Comparison of ENCODE assay signal across 8 cellular contexts in the genomic region with DNA sequence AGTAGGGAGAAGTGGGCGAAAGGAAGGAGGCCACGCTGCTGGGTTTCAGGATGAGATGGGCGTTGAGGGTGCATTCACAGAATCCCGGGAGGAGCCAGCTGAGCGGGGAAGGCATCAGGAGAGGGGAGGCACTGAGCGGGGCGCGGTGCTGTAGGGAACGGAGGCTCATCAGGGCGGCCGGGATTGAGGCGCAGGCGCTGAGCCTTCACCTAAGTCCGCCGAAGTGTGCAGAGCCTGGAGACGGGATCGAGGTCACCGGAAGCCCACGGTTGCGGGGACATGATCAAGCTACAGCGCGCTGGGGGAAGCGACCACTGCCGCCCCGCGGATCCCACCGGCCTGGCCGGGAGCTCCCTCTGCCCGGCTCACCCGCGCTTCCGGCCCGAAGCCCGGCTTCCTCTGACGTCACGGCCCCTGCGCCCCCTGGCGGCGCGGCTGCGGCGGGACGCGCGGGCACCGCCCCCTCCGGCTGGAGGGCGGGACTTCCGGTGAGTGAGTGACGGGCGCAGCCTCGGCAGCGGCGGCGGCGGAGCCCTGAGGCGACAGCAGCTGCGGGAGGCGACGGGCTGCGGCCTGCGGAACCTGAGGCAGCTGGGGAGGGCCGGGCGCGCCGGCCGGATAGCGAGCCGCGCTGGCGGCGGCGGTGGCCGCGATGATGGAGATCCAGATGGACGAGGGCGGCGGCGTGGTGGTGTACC. TPM values are rescaled to one million over a fixed set of nuclear protein-coding genes. Genes with fewer than 3 reads are reported as not detected.
A peak's percentile ranks its signal among the peaks of the same experiment; 100 is the strongest.
DNase-seq lines count a peak whose midpoint lies in the region; ATAC-seq and TF ChIP-seq lines count a peak whose summit lies in the region.

TSS of gene MAPK8IP3 (plus strand) at position 508 of the 698 bp plus-strand sequence. CDS start at position 653, 145 bp downstream.

- DNase-seq in Caco-2 (peak; percentile 85 to 97), HT1080 (ENCODE audit: low read depth) (peak; percentile 91), NOMO-1 (lab: John Stamatoyannopoulos, UW; ENCODE audit: unreplicated experiment in 2 of 2) (peak; percentile 75 to 90), endodermal cell (peak; percentile 98), mesothelial cell of epicardium (ENCODE audit: low spot score in 2 of 2, unreplicated experiment in 2 of 2) (peak; percentile 95 to 99)
- peak; percentile 92 for DNase-seq in activated CD8-positive, alpha-beta memory T cell treated with anti-CD3 and anti-CD28 coated beads, Interleukin-2, amount 10 ng/mL, durations not matched to agents 7 days and 5 days
- peak; percentile 73 to 89 for DNase-seq in stimulated activated CD8-positive, alpha-beta memory T cell treated with anti-CD3 and anti-CD28 coated beads, Interleukin-15, amount 100 ng/mL, for 4 hours (ENCODE audit: low read depth in 2 of 2)

- 0 to 1% methylated on average over 24 to 79 of the region's 79 CpGs for WGBS in endodermal cell (ENCODE audit: insufficient coverage in 1 of 2, insufficient read length in 1 of 2), 2 experiments

- H3K4me1 Mint-ChIP-seq in Caco-2 (ENCODE audit: low read depth, unreplicated experiment) (peaks cover 8% of the 10 kb centered on the region), endodermal cell (peaks cover 10% of the 10 kb centered on the region), mesothelial cell of epicardium (peaks cover 16% of the 10 kb centered on the region)
- peaks cover 34% of the 10 kb centered on the region for H3K4me1 Mint-ChIP-seq in activated CD8-positive, alpha-beta memory T cell treated with anti-CD3 and anti-CD28 coated beads, Interleukin-2, amount 10 ng/mL, durations not matched to agents 7 days and 5 days

- CTCF ChIA-PET in Caco-2 (lab: Charles Lee) = interaction anchor here (0.6 to 1.7 kb wide), 18 partner anchors 8 to 450 kb away, joined by 3 to 35 read pairs (median 4); partner anchors contain the start of genes JPT2, MSRB1, NUBP2 and SPSB3
- CTCF ChIA-PET in activated CD8-positive, alpha-beta memory T cell treated with anti-CD3 and anti-CD28 coated beads, Interleukin-2, amount 10 ng/mL, durations not matched to agents 7 days and 5 days (lab: Charles Lee) = interaction anchor here (0.6 to 2.8 kb wide), 38 partner anchors 8 to 1419 kb away, joined by 3 to 35 read pairs (median 4); partner anchors contain the start of genes CRAMP1, EME2, FAHD1 and HAGH

- TF ChIP-seq CTCF in Caco-2 (IDR thresholded peaks at IDR 0.05; ENCODE audit: insufficient read depth in 1 of 2, low read depth in 1 of 2, low read length in 1 of 2, severe bottlenecking in 1 of 2, unreplicated experiment in 1 of 2) (peak; percentile 48 to 89), endodermal cell (conservative IDR thresholded peaks at IDR 0.05) (peak; percentile 96), mesothelial cell of epicardium (IDR thresholded peaks at IDR 0.05; ENCODE audit: unreplicated experiment) (peak; percentile 99)

- H3K27ac Mint-ChIP-seq in Caco-2 (ENCODE audit: unreplicated experiment) (peak within 1 kb of the TSS; percentile 98), endodermal cell (peak within 1 kb of the TSS; percentile 96), mesothelial cell of epicardium (peak within 1 kb of the TSS; percentile 98)
- H3K27ac Mint-ChIP-seq in activated CD8-positive, alpha-beta memory T cell treated with anti-CD3 and anti-CD28 coated beads, Interleukin-2, amount 10 ng/mL, durations not matched to agents 7 days and 5 days = peak within 1 kb of the TSS; percentile 99

- peak; percentile 72 for ATAC-seq in GM21360 (IDR thresholded peaks at IDR 0.05; ENCODE audit: unreplicated experiment)
- ATAC-seq in activated CD8-positive, alpha-beta memory T cell treated with anti-CD3 and anti-CD28 coated beads, Interleukin-2, amount 10 ng/mL, durations not matched to agents 7 days and 5 days = peak; percentile 88

- POLR2A ChIA-PET in Caco-2 (lab: Charles Lee) = interaction anchor here (0.6 to 1.9 kb wide), 8 partner anchors 14 to 259 kb away, joined by 3 to 17 read pairs (median 6); partner anchors contain the start of genes EME2, JPT2, MRPS34 and NUBP2

- peak within 1 kb of the TSS; percentile 89 for H3K4me3 Mint-ChIP-seq in Caco-2 (ENCODE audit: unreplicated experiment)
- H3K4me3 Mint-ChIP-seq in activated CD8-positive, alpha-beta memory T cell treated with anti-CD3 and anti-CD28 coated beads, Interleukin-2, amount 10 ng/mL, durations not matched to agents 7 days and 5 days = peak within 1 kb of the TSS; percentile 99
- H3K4me3 Mint-ChIP-seq in endodermal cell = peak within 1 kb of the TSS; percentile 86
- H3K4me3 Mint-ChIP-seq in mesothelial cell of epicardium = peak within 1 kb of the TSS; percentile 91

- H3K4me1 ChIP-seq in Caco-2 (no peaks in the 10 kb centered on the region; the same call in 1 of the 2 replicates), endodermal cell (ENCODE audit: control insufficient read depth, insufficient read depth, low read length) (no peaks in the 10 kb centered on the region)

- intact Hi-C loops in Caco-2 (cut with micrococcal nuclease; ENCODE audit: unreplicated experiment) = loop anchor here (1.0 to 5.0 kb wide), 3 partner anchors 17 to 94 kb away; partner anchors contain the start of genes CRAMP1, IFT140 and JPT2

- H3K27ac ChIP-seq in endodermal cell (ENCODE audit: low read depth, low read length) = peak within 1 kb of the TSS; percentile 86

- H3K36me3 ChIP-seq in Caco-2 (ENCODE audit: control insufficient read depth, insufficient read depth, low read length) = peaks cover 1% of the 10 kb centered on the region
- peaks cover 34% of the 10 kb centered on the region for H3K36me3 ChIP-seq in endodermal cell (ENCODE audit: control insufficient read depth, insufficient read depth, low read length)

- no peaks in the 10 kb centered on the region for H3K27me3 Mint-ChIP-seq in Caco-2 (ENCODE audit: insufficient read depth, unreplicated experiment)
- H3K27me3 Mint-ChIP-seq in activated CD8-positive, alpha-beta memory T cell treated with anti-CD3 and anti-CD28 coated beads, Interleukin-2, amount 10 ng/mL, durations not matched to agents 7 days and 5 days = no peaks in the 10 kb centered on the region
- no peaks in the 10 kb centered on the region for H3K27me3 Mint-ChIP-seq in endodermal cell (ENCODE audit: insufficient read depth)
- H3K27me3 Mint-ChIP-seq in mesothelial cell of epicardium (ENCODE audit: low read depth) = no peaks in the 10 kb centered on the region

- no TSS peak for BruUV-seq in Caco-2 (replicated peaks; lab: Mats Ljungman, UMichigan)

- H3K9me3 Mint-ChIP-seq in Caco-2 (ENCODE audit: unreplicated experiment) = no peaks in the 10 kb centered on the region
- H3K9me3 Mint-ChIP-seq in activated CD8-positive, alpha-beta memory T cell treated with anti-CD3 and anti-CD28 coated beads, Interleukin-2, amount 10 ng/mL, durations not matched to agents 7 days and 5 days (ENCODE audit: low read depth) = no peaks in the 10 kb centered on the region
- no peaks in the 10 kb centered on the region for H3K9me3 Mint-ChIP-seq in endodermal cell
- H3K9me3 Mint-ChIP-seq in mesothelial cell of epicardium = no peaks in the 10 kb centered on the region

- H3K4me3 ChIP-seq in Caco-2 (ENCODE audit: low read depth, low read length) = peak within 1 kb of the TSS; percentile 99
- H3K4me3 ChIP-seq in endodermal cell (ENCODE audit: low read length) = peak within 1 kb of the TSS; percentile 89

- peak within 1 kb of the TSS; percentile 88 for H3K9ac ChIP-seq in endodermal cell (ENCODE audit: extremely low read depth, low read length, poor library complexity, severe bottlenecking)

- H3K9me3 ChIP-seq in Caco-2 (no peaks in the 10 kb centered on the region), endodermal cell (ENCODE audit: control insufficient read depth, low read length) (no peaks in the 10 kb centered on the region)

- peaks cover 62% of the 10 kb centered on the region for H3K36me3 Mint-ChIP-seq in Caco-2 (ENCODE audit: insufficient read depth, unreplicated experiment)
- H3K36me3 Mint-ChIP-seq in activated CD8-positive, alpha-beta memory T cell treated with anti-CD3 and anti-CD28 coated beads, Interleukin-2, amount 10 ng/mL, durations not matched to agents 7 days and 5 days = peaks cover 18% of the 10 kb centered on the region
- peaks cover 27% of the 10 kb centered on the region for H3K36me3 Mint-ChIP-seq in endodermal cell (ENCODE audit: low read depth)
- H3K36me3 Mint-ChIP-seq in mesothelial cell of epicardium = peaks cover 4% of the 10 kb centered on the region

- no peaks in the 10 kb centered on the region for H3K27me3 ChIP-seq in Caco-2 (replicated peaks; ENCODE audit: control insufficient read depth, insufficient read depth, low read length)
- H3K27me3 ChIP-seq in endodermal cell (ENCODE audit: control insufficient read depth, insufficient read depth, low read length, poor library complexity, severe bottlenecking) = no peaks in the 10 kb centered on the region

RNA-seq across cellular contexts. Expression of gene MAPK8IP3, which starts in this region (rescaled TPM):
- 60.5 and 74.9 TPM in 2 replicates for total RNA-seq in Caco-2 (2022)
- 24.4 and 27.4 TPM in 2 replicates for total RNA-seq in HT1080 (2014; rRNA removed; shearing (Covaris generic))
- polyA plus RNA-seq in HT1080 (2015; cell fraction: cytosol; rRNA removed) = 14.5 and 15.7 TPM in 2 replicates
- 396 and 436 TPM in 2 replicates for polyA plus RNA-seq in HT1080 (2015; cell fraction: nucleus; rRNA removed)
- total RNA-seq in activated CD8-positive, alpha-beta memory T cell treated with anti-CD3 and anti-CD28 coated beads, Interleukin-2, amount 10 ng/mL, durations not matched to agents 7 days and 5 days = 100 to 1,000 TPM in 1 of 2 experiments, 10 to 100 TPM in 1; 78.9 to 101 TPM
- 10 to 100 TPM; 76.0 to 84.0 TPM for total RNA-seq in endodermal cell
- polyA plus RNA-seq in endodermal cell (2013, experiment 1 of 2) = 72.9 TPM
- polyA plus RNA-seq in endodermal cell (2013, experiment 2 of 2) = 64.3 TPM
- total RNA-seq in mesothelial cell of epicardium = 162 to 182 TPM (median 162 TPM) in 3 replicates

Comparison
In these comparisons a context has a peak if more than half of its experiments do, and no peak if none do; other contexts are left out.
1. Peak in every context shown above with its lines: DNase-seq, ATAC-seq, H3K4me3 ChIP-seq and H3K27ac ChIP-seq.